In genomic region chr1:181986907-181987305, GRCh38 we compare ENCODE assay signal across 17 cellular contexts.
DNase-seq lines count a peak whose midpoint lies in the region; ATAC-seq, FAIRE-seq and TF ChIP-seq lines count a peak whose summit lies in the region.
"Had no signal": no experiment of that assay in that cellular context is flagged by ENCODE, and none has a peak within 500 bp of the region (broad histone marks: within the 10 kb centered on the region; RNA-seq: fewer than 3 reads in every experiment).

No MANE protein-coding gene starts in this region.

- H3K4me1 ChIP-seq in GM23338 (ENCODE audit: insufficient read depth) (peaks cover 11% of the 10 kb centered on the region; the same call in 1 of the 2 replicates), small intestine (ENCODE audit: control insufficient read depth in 2 of 2, insufficient read depth in 1 of 2, low read depth in 1 of 2, low read length in 1 of 2) (no peaks in the 10 kb centered on the region)

- no peaks in the 10 kb centered on the region for H3K9me3 ChIP-seq in small intestine (ENCODE audit: control insufficient read depth, low read depth)

- no peaks in the 10 kb centered on the region for H3K36me3 ChIP-seq in GM23338 (ENCODE audit: insufficient read depth)
- H3K36me3 ChIP-seq in small intestine (ENCODE audit: control insufficient read depth in 2 of 2, insufficient read depth in 2 of 2, low read length in 2 of 2) = no peaks in the 10 kb centered on the region

- H3K36me3 Mint-ChIP-seq in GM23338 (ENCODE audit: low read depth) = no peaks in the 10 kb centered on the region
- H3K36me3 Mint-ChIP-seq: CD8-positive, alpha-beta T cell had no signal

- no peak overlapping the region for H3K4me3 Mint-ChIP-seq in GM23338
- H3K4me3 Mint-ChIP-seq: CD8-positive, alpha-beta T cell had no signal

- H3K27ac ChIP-seq in GM23338 (ENCODE audit: low read depth) (no peak overlapping the region), small intestine (ENCODE audit: low read depth in 1 of 2, low read length in 1 of 2) (no peak overlapping the region)
- H3K27ac ChIP-seq: GM23248, KMS-11 had no signal

- H3K79me2 ChIP-seq in GM23338 (replicated peaks; ENCODE audit: insufficient read depth) = no peaks in the 10 kb centered on the region

- TF ChIP-seq CTCF in GM23338 (conservative IDR thresholded peaks at IDR 0.05; ENCODE audit: low read depth in 2 of 2) = no peak

- no peak overlapping the region for H3K4me3 ChIP-seq in GM23338
- no peak overlapping the region for H3K4me3 ChIP-seq in small intestine (ENCODE audit: low read depth in 1 of 2, low read length in 2 of 2)
- H3K4me3 ChIP-seq: GM23248 had no signal

- no peak for FAIRE-seq in small intestine (lab: Jason Lieb, UNC)
- FAIRE-seq: GM19239 had no signal

- H3K4me2 ChIP-seq in GM23338 = 0 out of 2 replicates have a peak overlapping the region, but pooled peaks have one; percentile 26
- H3K4me2 ChIP-seq: KMS-11 had no signal

- peaks cover 13% of the 10 kb centered on the region for H3K4me1 Mint-ChIP-seq in GM23338

- H3K9me3 Mint-ChIP-seq in GM23338 = no peaks in the 10 kb centered on the region
- H3K9me3 Mint-ChIP-seq: CD8-positive, alpha-beta T cell had no signal

- no peak overlapping the region for H3K27ac Mint-ChIP-seq in GM23338
- H3K27ac Mint-ChIP-seq: CD8-positive, alpha-beta T cell had no signal

- peak overlapping the region; percentile 94 for H2AFZ ChIP-seq in GM23338
- H2AFZ ChIP-seq: GM23248 had no signal

- no peaks in the 10 kb centered on the region for H3K9me2 ChIP-seq in GM23338 (ENCODE audit: insufficient read depth)

- no peaks in the 10 kb centered on the region for H4K20me1 ChIP-seq in GM23338 (replicated peaks; ENCODE audit: insufficient read depth)

- H3K27me3 ChIP-seq in GM23338 (ENCODE audit: insufficient read depth) (no peaks in the 10 kb centered on the region), small intestine (ENCODE audit: control insufficient read depth in 2 of 2, insufficient read depth in 2 of 2, low read length in 2 of 2) (no peaks in the 10 kb centered on the region)

- WGBS in small intestine, 3 donors = 14 to 40% (median 20%) methylated on average over 2 of the region's 2 CpGs

- H3K27me3 Mint-ChIP-seq in GM23338 (ENCODE audit: insufficient read depth, low read depth, poor library complexity) = peaks cover 3% of the 10 kb centered on the region

- no peaks in the 10 kb centered on the region for H3F3A ChIP-seq in GM23338 (replicated peaks; ENCODE audit: low read depth)

- DNase-seq in GM23338 (ENCODE audit: low spot score) (no peak), cerebellar cortex (ENCODE audit: low spot score) (peak; percentile 58), kidney glomerular epithelial cell (lab: John Stamatoyannopoulos, UW) (peak; percentile 70), superior temporal gyrus (ENCODE audit: extremely low spot score) (peak; percentile 61), small intestine (no peak)
- no peak for DNase-seq in activated effector memory CD4-positive, alpha-beta T cell treated with anti-CD3 and anti-CD28 coated beads, Interleukin-2, amount 50 U/mL, for 16 hours
- DNase-seq: CD8-positive, alpha-beta T cell; DND-41; GF-D8; GM23248; NCI-H1694; NCI-H2107; NCI-H345; NCI-H526 treated with DMSO at 0.1 percent for 48 hours had no signal

- ATAC-seq in GM23338 (no peak; the same call in 2 of the 3 replicates), HG03521 (IDR thresholded peaks at IDR 0.05; ENCODE audit: unreplicated experiment) (no peak)
- ATAC-seq: CD8-positive, alpha-beta T cell had no signal

TF ChIP-seq in GM23338, 12 proteins besides CTCF, POLR2A, EP300 and RAD21 (continues in another document):
- TF ChIP-seq ZNF331 (CRISPR knock-in tag; IDR thresholded peaks at IDR 0.05; ENCODE audit: low read depth) (no peak), STAT1 (IDR thresholded peaks at IDR 0.05; ENCODE audit: unreplicated experiment) (no peak), ZNF114 (CRISPR knock-in tag; IDR thresholded peaks at IDR 0.05) (no peak), ETS1 (IDR thresholded peaks at IDR 0.05) (no peak), POLR2AphosphoS5 (IDR thresholded peaks at IDR 0.05; ENCODE audit: low read depth) (no peak), JUNB (IDR thresholded peaks at IDR 0.05; ENCODE audit: unreplicated experiment) (no peak), EZH2phosphoT487 (IDR thresholded peaks at IDR 0.05; ENCODE audit: unreplicated experiment) (no peak), ZNF462 (CRISPR knock-in tag; IDR thresholded peaks at IDR 0.05) (no peak), NANOG (IDR thresholded peaks at IDR 0.05; ENCODE audit: borderline replicate concordance) (no peak)

Comparison
In these comparisons a context has a peak if more than half of its experiments do, and no peak if none do; other contexts are left out.
1. DNase-seq: peak in cerebellar cortex (single experiment), kidney glomerular epithelial cell (single experiment) and superior temporal gyrus (single experiment); none in GM23338 (single experiment), small intestine (single experiment) and activated effector memory CD4-positive, alpha-beta T cell treated with anti-CD3 and anti-CD28 coated beads, Interleukin-2, amount 50 U/mL, for 16 hours (single experiment).